Comparison of ENCODE assay signal across 19 cellular contexts in the genomic region with DNA sequence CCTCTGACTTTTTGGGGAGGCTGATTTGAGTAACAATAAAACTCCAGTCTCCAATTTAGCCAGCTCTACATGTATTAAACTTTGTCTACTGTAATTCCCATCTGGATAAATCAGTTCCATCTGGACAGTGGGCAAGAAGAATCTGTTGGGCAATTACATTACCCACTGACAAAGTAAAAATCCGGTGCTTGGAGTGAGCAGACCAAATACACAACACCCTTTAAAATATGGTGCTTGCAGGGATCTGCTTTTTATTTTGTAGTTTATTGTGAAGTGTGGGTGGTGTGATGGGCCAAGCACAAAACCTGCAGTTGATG.
"Had no signal": no experiment of that assay in that cellular context is flagged by ENCODE, and none has a peak within 500 bp of the region (broad histone marks: within the 10 kb centered on the region; RNA-seq: fewer than 3 reads in every experiment).

No MANE protein-coding gene starts in this region.

- H3K27ac ChIP-seq: coronary artery, esophagus squamous epithelium, right lobe of liver, spleen, stomach, testis, upper lobe of left lung had no signal

- H3K27me3 ChIP-seq: esophagus squamous epithelium, right lobe of liver, spleen, stomach, testis, upper lobe of left lung had no signal

- ATAC-seq: activated CD8-positive, alpha-beta T cell treated with anti-CD3 and anti-CD28 coated beads, Interleukin-2, amount 10 ng/mL, durations not matched to agents 7 days and 5 days; right lobe of liver; T-helper 17 cell; WTC11 had no signal

- DNase-seq: activated CD4-positive, alpha-beta T cell treated with anti-CD3 and anti-CD28 coated beads for 48 hours; activated CD8-positive, alpha-beta memory T cell treated with anti-CD3 and anti-CD28 coated beads, Interleukin-2, amount 50 U/mL, for 4 hours; activated CD8-positive, alpha-beta T cell treated with anti-CD3 and anti-CD28 coated beads, Interleukin-2, amount 10 ng/mL, durations not matched to agents 7 days and 5 days; activated gamma-delta T cell; activated T-cell treated with anti-CD3 and anti-CD28 coated beads, Interleukin-2, amount 50 U/mL, for 48 hours; central memory CD4-positive, alpha-beta T cell; effector CD4-positive, alpha-beta T cell; esophagus squamous epithelium; hippocampal formation; kidney; occipital lobe; right lobe of liver; spleen; stomach; T-helper 17 cell; testis; upper lobe of left lung had no signal

- H3K36me3 ChIP-seq: esophagus squamous epithelium, right lobe of liver, spleen, stomach, upper lobe of left lung had no signal

- H3K4me1 ChIP-seq: right lobe of liver had no signal

- H3K4me3 ChIP-seq: coronary artery, esophagus squamous epithelium, right lobe of liver, spleen, stomach, testis, upper lobe of left lung had no signal

- H3K9me3 ChIP-seq: esophagus squamous epithelium, right lobe of liver, spleen, stomach, testis, upper lobe of left lung had no signal
